Comparison of ENCODE assay signal across 1 cellular context in genomic region chr2:46352621-46353020, GRCh38.
TF ChIP-seq lines count a peak whose summit lies in the region.

No MANE protein-coding gene starts in this region.

TF ChIP-seq in K562, 482 proteins besides CTCF, POLR2A, EP300 and RAD21 (continued from another document):
- no peak for TF ChIP-seq ZNF277 (CRISPR knock-in tag; IDR thresholded peaks at IDR 0.05; ENCODE audit: borderline replicate concordance)
- TF ChIP-seq MCM5 (IDR thresholded peaks at IDR 0.05; ENCODE audit: low read depth): no peak
- TF ChIP-seq RB1 (IDR thresholded peaks at IDR 0.05; ENCODE audit: low read depth): no peak
- TF ChIP-seq HDAC2 (IDR thresholded peaks at IDR 0.05): no peak
- no peak for TF ChIP-seq ZMIZ1 (IDR thresholded peaks at IDR 0.05; ENCODE audit: low read depth in 2 of 2, low read length in 2 of 2)
- TF ChIP-seq, protein P1, sequence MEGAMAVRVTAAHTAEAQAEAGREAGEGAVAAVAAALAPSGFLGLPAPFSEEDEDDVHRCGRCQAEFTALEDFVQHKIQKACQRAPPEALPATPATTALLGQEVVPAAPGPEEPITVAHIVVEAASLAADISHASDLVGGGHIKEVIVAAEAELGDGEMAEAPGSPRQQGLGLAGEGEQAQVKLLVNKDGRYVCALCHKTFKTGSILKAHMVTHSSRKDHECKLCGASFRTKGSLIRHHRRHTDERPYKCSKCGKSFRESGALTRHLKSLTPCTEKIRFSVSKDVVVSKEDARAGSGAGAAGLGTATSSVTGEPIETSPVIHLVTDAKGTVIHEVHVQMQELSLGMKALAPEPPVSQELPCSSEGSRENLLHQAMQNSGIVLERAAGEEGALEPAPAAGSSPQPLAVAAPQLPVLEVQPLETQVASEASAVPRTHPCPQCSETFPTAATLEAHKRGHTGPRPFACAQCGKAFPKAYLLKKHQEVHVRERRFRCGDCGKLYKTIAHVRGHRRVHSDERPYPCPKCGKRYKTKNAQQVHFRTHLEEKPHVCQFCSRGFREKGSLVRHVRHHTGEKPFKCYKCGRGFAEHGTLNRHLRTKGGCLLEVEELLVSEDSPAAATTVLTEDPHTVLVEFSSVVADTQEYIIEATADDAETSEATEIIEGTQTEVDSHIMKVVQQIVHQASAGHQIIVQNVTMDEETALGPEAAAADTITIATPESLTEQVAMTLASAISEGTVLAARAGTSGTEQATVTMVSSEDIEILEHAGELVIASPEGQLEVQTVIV (CRISPR knock-in tag; IDR thresholded peaks at IDR 0.05; ENCODE audit: borderline replicate concordance): no peak
